Comparison of ENCODE assay signal across 18 cellular contexts in the genomic region with DNA sequence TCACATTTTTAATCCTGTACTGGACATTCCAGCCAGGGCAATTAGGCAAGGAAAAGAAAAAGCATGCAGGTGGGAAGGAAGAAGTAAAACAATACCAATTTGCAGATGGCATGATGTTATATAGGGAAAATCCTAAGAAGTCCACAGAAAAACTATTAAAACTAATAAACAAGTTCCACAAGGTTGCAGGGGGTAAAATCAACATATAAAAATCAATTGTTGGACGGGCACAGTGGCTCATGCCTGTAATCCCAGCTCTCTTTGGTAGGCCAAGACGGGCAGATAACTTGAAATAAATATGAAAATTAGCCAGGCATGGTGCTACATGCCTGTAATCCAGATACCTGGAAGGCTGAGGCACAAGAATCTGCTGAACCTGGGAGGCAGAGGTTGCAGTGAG. TPM values are rescaled to one million over a fixed set of nuclear protein-coding genes. Genes with fewer than 3 reads are reported as not detected.
A peak's percentile ranks its signal among the peaks of the same experiment; 100 is the strongest.
DNase-seq lines count a peak whose midpoint lies in the region; ATAC-seq and TF ChIP-seq lines count a peak whose summit lies in the region.
"Had no signal": no experiment of that assay in that cellular context is flagged by ENCODE, and none has a peak within 500 bp of the region (broad histone marks: within the 10 kb centered on the region; RNA-seq: fewer than 3 reads in every experiment).

No MANE protein-coding gene starts in this region.

- no peak for TF ChIP-seq POLR2A in suprapubic skin (IDR thresholded peaks at IDR 0.05)

- peak overlapping the region; percentile 52 for H3K27ac ChIP-seq in C4-2B
- peak overlapping the region; percentile 47 for H3K27ac ChIP-seq in VCaP
- no peak overlapping the region for H3K27ac ChIP-seq in suprapubic skin
- H3K27ac ChIP-seq: BLaER1 had no signal

- TF ChIP-seq EP300 in suprapubic skin (IDR thresholded peaks at IDR 0.05): no peak

- 89% methylated on average over 2 of the region's 2 CpGs for WGBS in suprapubic skin

- no peaks in the 10 kb centered on the region for H3K9me3 Mint-ChIP-seq in stimulated activated effector memory CD8-positive, alpha-beta T cell treated with anti-CD3 and anti-CD28 coated beads, Interleukin-12 subunit alpha, Interleukin-12 subunit beta, amount 100 ng/mL, for 72 hours
- H3K9me3 Mint-ChIP-seq: CD4-positive, alpha-beta T cell; CD8-positive, alpha-beta memory T cell; GM23338; H9 had no signal

- no peaks in the 10 kb centered on the region for H3K27me3 ChIP-seq in suprapubic skin
- H3K27me3 ChIP-seq: BLaER1 had no signal

- no peak overlapping the region for H3K4me3 ChIP-seq in suprapubic skin
- H3K4me3 ChIP-seq: BLaER1, GM23338 had no signal

- ATAC-seq in stimulated activated effector memory CD8-positive, alpha-beta T cell treated with anti-CD3 and anti-CD28 coated beads, Interleukin-12 subunit alpha, Interleukin-12 subunit beta, amount 100 ng/mL, for 72 hours: no peak
- ATAC-seq: GM23338, HCT116 had no signal

- peaks cover 12% of the 10 kb centered on the region for H3K4me1 Mint-ChIP-seq in stimulated activated effector memory CD8-positive, alpha-beta T cell treated with anti-CD3 and anti-CD28 coated beads, Interleukin-12 subunit alpha, Interleukin-12 subunit beta, amount 100 ng/mL, for 72 hours
- H3K4me1 Mint-ChIP-seq: B cell, CD14-positive monocyte, GM23338, H9 had no signal

- no peak overlapping the region for H3K4me3 Mint-ChIP-seq in stimulated activated effector memory CD8-positive, alpha-beta T cell treated with anti-CD3 and anti-CD28 coated beads, Interleukin-12 subunit alpha, Interleukin-12 subunit beta, amount 100 ng/mL, for 72 hours
- H3K4me3 Mint-ChIP-seq: B cell; CD14-positive monocyte; CD4-positive, alpha-beta T cell; CD8-positive, alpha-beta memory T cell; GM23338; H9 had no signal

- no peaks in the 10 kb centered on the region for H3K4me1 ChIP-seq in suprapubic skin
- H3K4me1 ChIP-seq: BLaER1 had no signal

- H3K36me3 ChIP-seq in suprapubic skin: peaks cover 65% of the 10 kb centered on the region

- H3K9me3 ChIP-seq in suprapubic skin: no peaks in the 10 kb centered on the region
- H3K9me3 ChIP-seq: BLaER1 had no signal

- no peak for DNase-seq in stimulated activated effector memory CD8-positive, alpha-beta T cell treated with anti-CD3 and anti-CD28 coated beads, Interleukin-12 subunit alpha, Interleukin-12 subunit beta, amount 100 ng/mL, for 72 hours (ENCODE audit: low spot score in 2 of 2)
- DNase-seq in suprapubic skin (ENCODE audit: low spot score in 2 of 2) (no peak), dedifferentiated amniotic fluid mesenchymal stem cell (ENCODE audit: extremely low spot score) (no peak), iPS-NIHi7 (ENCODE audit: extremely low spot score) (no peak)
- DNase-seq: CD4-positive, alpha-beta T cell; CD8-positive, alpha-beta memory T cell; DMS 273 treated with DMSO at 0.1 percent for 48 hours; DMS79; EL; GF-D8; H9 had no signal

- H3K27ac Mint-ChIP-seq in stimulated activated effector memory CD8-positive, alpha-beta T cell treated with anti-CD3 and anti-CD28 coated beads, Interleukin-12 subunit alpha, Interleukin-12 subunit beta, amount 100 ng/mL, for 72 hours: peak overlapping the region; percentile 65
- H3K27ac Mint-ChIP-seq: B cell; CD4-positive, alpha-beta T cell; GM23338; H9 had no signal

- H3K36me3 Mint-ChIP-seq in stimulated activated effector memory CD8-positive, alpha-beta T cell treated with anti-CD3 and anti-CD28 coated beads, Interleukin-12 subunit alpha, Interleukin-12 subunit beta, amount 100 ng/mL, for 72 hours: peaks cover 97% of the 10 kb centered on the region

- TF ChIP-seq CTCF in C4-2B (conservative IDR thresholded peaks at IDR 0.05): no peak
- no peak for TF ChIP-seq CTCF in VCaP (conservative IDR thresholded peaks at IDR 0.05)
- no peak for TF ChIP-seq CTCF in suprapubic skin (IDR thresholded peaks at IDR 0.05)

RNA-seq across cellular contexts. Expression of a gene that starts 31.9 kb away (rescaled TPM):
- total RNA-seq in suprapubic skin: 10 to 100 TPM; 33.8 to 59.1 (median 50.3) TPM

RNA-seq across cellular contexts. Expression of a gene that starts 43.0 kb away (rescaled TPM):
- total RNA-seq in suprapubic skin: 10 to 100 TPM in 3 of 4 donors, 1 to 10 TPM in 1; 9.9 to 19.5 (median 13.0) TPM
